16 cellular contexts compared by ENCODE assay signal in genomic region chr16:57305159-57305811, GRCh38. TPM values are rescaled to one million over a fixed set of nuclear protein-coding genes. Genes with fewer than 3 reads are reported as not detected.
DNase-seq lines count a peak whose midpoint lies in the region; ATAC-seq and TF ChIP-seq lines count a peak whose summit lies in the region.
"Had no signal": no experiment of that assay in that cellular context is flagged by ENCODE, and none has a peak within 500 bp of the region (broad histone marks: within the 10 kb centered on the region; RNA-seq: fewer than 3 reads in every experiment).

No MANE protein-coding gene starts in this region.

- H3K9me3 Mint-ChIP-seq in osteocyte (ENCODE audit: unreplicated experiment), result no peaks in the 10 kb centered on the region
- H3K9me3 Mint-ChIP-seq in CD4-positive, alpha-beta T cell, result no peaks in the 10 kb centered on the region
- H3K9me3 Mint-ChIP-seq: activated T-cell treated with anti-CD3 and anti-CD28 coated beads, Interleukin-2, amount 50 U/mL, for 4 hours had no signal

- no peak for TF ChIP-seq CTCF in ascending aorta (IDR thresholded peaks at IDR 0.05)
- no peak for TF ChIP-seq CTCF in osteocyte (IDR thresholded peaks at IDR 0.05)
- TF ChIP-seq CTCF in testis (IDR thresholded peaks at IDR 0.05), result no peak
- no peak for TF ChIP-seq CTCF in CD4-positive, alpha-beta T cell (IDR thresholded peaks at IDR 0.05)

- peaks cover 6% of the 10 kb centered on the region for H3K27me3 Mint-ChIP-seq in osteocyte (ENCODE audit: unreplicated experiment)
- H3K27me3 Mint-ChIP-seq in CD4-positive, alpha-beta T cell, result peaks cover 5% of the 10 kb centered on the region

- H3K27me3 ChIP-seq in ascending aorta (no peaks in the 10 kb centered on the region), testis (no peaks in the 10 kb centered on the region)
- no peaks in the 10 kb centered on the region for H3K27me3 ChIP-seq in CD4-positive, alpha-beta T cell (ENCODE audit: control insufficient read depth, insufficient read depth, low read length)

- H3K27ac ChIP-seq in ascending aorta, result peak overlapping the region; percentile 94
- H3K27ac ChIP-seq in testis, result peak overlapping the region; percentile 50 to 86
- H3K27ac ChIP-seq in CD4-positive, alpha-beta T cell (ENCODE audit: low read depth, low read length), result no peak overlapping the region
- H3K27ac ChIP-seq: KMS-11 had no signal

- no peak overlapping the region for H3K4me3 Mint-ChIP-seq in osteocyte (ENCODE audit: unreplicated experiment)
- H3K4me3 Mint-ChIP-seq in CD4-positive, alpha-beta T cell, result no peak overlapping the region
- H3K4me3 Mint-ChIP-seq: activated T-cell treated with anti-CD3 and anti-CD28 coated beads, Interleukin-2, amount 50 U/mL, for 4 hours; CD14-positive monocyte had no signal

- intact Hi-C loops in ascending aorta (cut with DNase I), result loop anchor here (10.0 kb wide), 1 partner anchor 370 kb away; the partner anchor contains the start of gene HERPUD1
- intact Hi-C loops in left cardiac atrium (cut with DNase I), result loop anchor here in 1 of 2 donors (10.0 kb wide), 1 partner anchor 70 kb away; the partner anchor contains the start of gene CX3CL1
- intact Hi-C loops in testis (cut with DNase I; ENCODE audit: low total_unique reads), result loop anchor here (10.0 kb wide), 2 partner anchors 70 to 220 kb away; partner anchors contain the start of gene CX3CL1
- intact Hi-C loops in CD4-positive, alpha-beta T cell (cut with DNase I, micrococcal nuclease), result no loop called here

- CTCF ChIA-PET in CD4-positive, alpha-beta T cell (lab: Charles Lee), result interaction anchor here (1.9 kb wide), 1 partner anchor 112 kb away, joined by 6 read pairs; no protein-coding TSS in a partner anchor

- POLR2A ChIA-PET in CD4-positive, alpha-beta T cell (lab: Charles Lee), result no interaction called here

- no peaks in the 10 kb centered on the region for H3K36me3 Mint-ChIP-seq in osteocyte (ENCODE audit: unreplicated experiment)
- H3K36me3 Mint-ChIP-seq in CD4-positive, alpha-beta T cell (ENCODE audit: low read depth), result no peaks in the 10 kb centered on the region
- H3K36me3 Mint-ChIP-seq: CD14-positive monocyte had no signal

- H3K4me1 ChIP-seq in ascending aorta (peaks cover 5 to 18% of the 10 kb centered on the region in 2 donors), testis (peaks cover 19% of the 10 kb centered on the region)

- WGBS in testis, 2 donors, result 40 to 55% methylated on average over 8 of the region's 8 CpGs

- no peaks in the 10 kb centered on the region for H3K36me3 ChIP-seq in ascending aorta
- H3K36me3 ChIP-seq in testis (ENCODE audit: low read depth, missing control alignments), result no peaks in the 10 kb centered on the region

- DNase-seq in ascending aorta (ENCODE audit: low spot score in 2 of 2) (peak; percentile 63 to 95), left cardiac atrium (peak; percentile 68), osteocyte (ENCODE audit: extremely low spot score, unreplicated experiment) (no peak), testis (peak; percentile 43), NCI-H1930 (lab: John Stamatoyannopoulos, UW) (no peak), kidney tubule cell (ENCODE audit: low spot score) (no peak)
- DNase-seq in CD4-positive, alpha-beta T cell, result no peak
- no peak for DNase-seq in activated T-cell treated with anti-CD3 and anti-CD28 coated beads, Interleukin-2, amount 50 U/mL, for 48 hours
- DNase-seq: activated CD4-positive, alpha-beta T cell treated with anti-CD3 and anti-CD28 coated beads for 4 hours; activated T-cell treated with anti-CD3 and anti-CD28 coated beads, Interleukin-2, amount 50 U/mL, for 4 hours; kidney glomerular epithelial cell; NCI-H1694 treated with DMSO at 0.1 percent for 48 hours; NCI-H526; stimulated activated CD4-positive, alpha-beta T cell treated with anti-CD3 and anti-CD28 coated beads, Interleukin-15, amount 100 ng/mL, for 24 hours had no signal

- peaks cover 17% of the 10 kb centered on the region for H3K4me1 Mint-ChIP-seq in osteocyte (ENCODE audit: unreplicated experiment)
- peaks cover 9% of the 10 kb centered on the region for H3K4me1 Mint-ChIP-seq in CD4-positive, alpha-beta T cell (ENCODE audit: low read depth)
- H3K4me1 Mint-ChIP-seq: CD14-positive monocyte had no signal

- peak in 1 of 2 donors; percentile 54 for ATAC-seq in left cardiac atrium
- no peak for ATAC-seq in CD4-positive, alpha-beta T cell (ENCODE audit: poor library complexity)
- ATAC-seq: activated T-cell treated with anti-CD3 and anti-CD28 coated beads, Interleukin-2, amount 50 U/mL, for 4 hours had no signal

- H3K27ac Mint-ChIP-seq in osteocyte (ENCODE audit: unreplicated experiment), result peak overlapping the region; percentile 72
- H3K27ac Mint-ChIP-seq in CD4-positive, alpha-beta T cell, result no peak overlapping the region
- H3K27ac Mint-ChIP-seq: CD14-positive monocyte had no signal

- H3K9me3 ChIP-seq in ascending aorta (no peaks in the 10 kb centered on the region), testis (no peaks in the 10 kb centered on the region)
- H3K9me3 ChIP-seq in CD4-positive, alpha-beta T cell (ENCODE audit: control insufficient read depth, low read length), result no peaks in the 10 kb centered on the region

- no peak for TF ChIP-seq POLR2A in testis (IDR thresholded peaks at IDR 0.05)

- H3K4me3 ChIP-seq in ascending aorta, result peak overlapping the region in 1 of 2 donors; percentile 15
- H3K4me3 ChIP-seq in testis, result no peak overlapping the region

RNA-seq across cellular contexts. Expression of gene PLLP, which starts 20.8 kb away (rescaled TPM):
- total RNA-seq in ascending aorta, result 0.21 TPM
- total RNA-seq in left cardiac atrium, result 1 to 10 TPM; 5.0 to 8.2 TPM
- total RNA-seq in osteocyte, result 0.30 and 1.2 TPM in 2 replicates
- 10 to 100 TPM; 36.1 to 39.4 TPM for total RNA-seq in testis
- 15.0 TPM for polyA plus RNA-seq in testis (ENCODE audit: insufficient read depth, low read depth, low replicate concordance)
- total RNA-seq in CD4-positive, alpha-beta T cell, result 1 to 10 TPM; 1.8 to 2.5 TPM

RNA-seq across cellular contexts. Expression of gene CCL22, which starts 53.3 kb away (rescaled TPM):
- total RNA-seq in ascending aorta, result not detected
- under 1 TPM; 0.06 to 0.10 TPM for total RNA-seq in left cardiac atrium
- total RNA-seq in osteocyte, result not detected in 2 replicates
- not detected for total RNA-seq in testis
- polyA plus RNA-seq in testis (ENCODE audit: insufficient read depth, low read depth, low replicate concordance), result 0.65 TPM
- not detected for total RNA-seq in CD4-positive, alpha-beta T cell

Comparison
In these comparisons a context has a peak if more than half of its experiments do, and no peak if none do; other contexts are left out.
1. DNase-seq: peak in ascending aorta (2 of 2), left cardiac atrium (single experiment) and testis (single experiment); none in osteocyte (single experiment), NCI-H1930 (0 of 2), CD4-positive, alpha-beta T cell (0 of 10), kidney tubule cell (single experiment) and activated T-cell treated with anti-CD3 and anti-CD28 coated beads, Interleukin-2, amount 50 U/mL, for 48 hours (0 of 2).
2. RNA of gene PLLP, which starts 20.8 kb away (total RNA-seq): 36.1 to 39.4 TPM in testis; 5.0 to 8.2 TPM in left cardiac atrium, 1.8 to 2.5 TPM in CD4-positive, alpha-beta T cell, 0.30 to 1.2 TPM in osteocyte and 0.21 TPM in ascending aorta (single experiment); every median in the first group is over 4 times any median in the second.
3. intact Hi-C loops: an anchor here in ascending aorta (10.0 kb wide) and testis (10.0 kb wide); none called in CD4-positive, alpha-beta T cell.